In the genomic region with DNA sequence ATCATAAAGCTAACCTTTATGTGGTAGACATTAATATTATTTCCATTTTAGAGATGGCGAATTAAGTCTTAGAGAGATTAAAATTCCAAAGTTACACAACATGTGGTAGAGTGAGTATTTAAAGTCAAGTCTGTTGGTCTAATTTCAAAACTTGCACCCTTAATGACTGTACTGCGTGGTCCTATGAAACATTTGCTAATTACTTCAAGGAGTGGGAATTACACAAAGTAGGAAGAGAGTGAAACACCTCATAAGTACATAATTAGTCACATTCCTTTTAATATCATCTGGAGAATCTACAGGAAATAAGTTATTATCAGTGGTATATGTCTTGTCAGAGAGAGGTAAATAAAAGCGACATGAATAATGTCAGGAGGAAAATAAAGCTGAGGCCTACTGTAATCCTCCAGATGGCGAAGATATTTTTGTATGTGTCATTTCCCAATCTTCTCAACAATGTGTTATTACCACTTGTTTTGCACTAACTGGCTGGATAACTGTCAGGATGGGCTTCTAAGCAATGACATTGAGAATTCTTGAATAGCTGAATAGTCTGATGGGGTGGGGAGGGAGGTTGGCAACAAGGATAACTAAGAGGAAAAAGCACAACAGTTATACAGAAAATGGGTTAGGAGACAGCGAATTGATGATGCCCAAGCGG, we compare ENCODE assay signal across 25 cellular contexts.
A peak's percentile ranks its signal among the peaks of the same experiment; 100 is the strongest.
DNase-seq lines count a peak whose midpoint lies in the region; ATAC-seq, FAIRE-seq and TF ChIP-seq lines count a peak whose summit lies in the region.
"Had no signal": no experiment of that assay in that cellular context is flagged by ENCODE, and none has a peak within 500 bp of the region (broad histone marks: within the 10 kb centered on the region; RNA-seq: fewer than 3 reads in every experiment).

No MANE protein-coding gene starts in this region.

- H4K20me1 ChIP-seq in endothelial cell of umbilical vein (replicated peaks; ENCODE audit: control insufficient read depth, extremely low read depth, insufficient read depth, low read length), result no peaks in the 10 kb centered on the region

- dilution Hi-C loops in endothelial cell of umbilical vein (cut with MboI; ENCODE audit: extremely low pct_ligation_motif_present, low sequenced_read_pairs), result loop anchor here (25.0 kb wide), 1 partner anchor 232 kb away; no protein-coding TSS in a partner anchor

- BruUV-seq in endothelial cell of umbilical vein (replicated peaks; lab: Mats Ljungman, UMichigan), result no TSS peak

- CTCF ChIA-PET in endothelial cell of umbilical vein (lab: Charles Lee), result interaction anchor here (1.0 to 2.9 kb wide), 6 partner anchors 9 to 247 kb away, joined by 3 to 11 read pairs (median 4); no protein-coding TSS in a partner anchor

- no peak overlapping the region for H3K4me3 ChIP-seq in endothelial cell of umbilical vein (replicated peaks in 1 of 3; ENCODE audit: insufficient read depth in 1 of 3, low read depth in 1 of 3, low read length in 3 of 3)
- H3K4me3 ChIP-seq: cardiac muscle cell, HAP-1, testis had no signal

- H3K9me3 ChIP-seq in endothelial cell of umbilical vein (replicated peaks; ENCODE audit: control insufficient read depth, insufficient read depth, low read length), result no peaks in the 10 kb centered on the region
- H3K9me3 ChIP-seq: HAP-1, testis had no signal

- peaks cover 7% of the 10 kb centered on the region for H3K9me3 Mint-ChIP-seq in natural killer cell treated with Interleukin-12 subunit alpha and Interleukin-12 subunit beta and Interleukin-15 and Interleukin-18, amount 100 ng/mL, for 72 hours
- H3K9me3 Mint-ChIP-seq: activated naive CD8-positive, alpha-beta T cell treated with anti-CD3 and anti-CD28 coated beads for 36 hours; activated T-helper 1 cell treated with anti-CD3 and anti-CD28 coated beads, Interleukin-12 subunit alpha, Interleukin-12 subunit beta, Interleukin-2, Interleukin-4 antibody, amounts not matched to agents 30 ng/mL and 10 ng/mL and 1 ng/mL, durations not matched to agents 14 hours and 24 hours and 36 hours; nephron had no signal

- H3K27me3 Mint-ChIP-seq in natural killer cell treated with Interleukin-12 subunit alpha and Interleukin-12 subunit beta and Interleukin-15 and Interleukin-18, amount 100 ng/mL, for 72 hours, result peaks cover 0 to 10% of the 10 kb centered on the region in 2 donors
- H3K27me3 Mint-ChIP-seq: activated naive CD8-positive, alpha-beta T cell treated with anti-CD3 and anti-CD28 coated beads for 36 hours had no signal

- ATAC-seq in GM21367 (IDR thresholded peaks at IDR 0.05; ENCODE audit: unreplicated experiment), result no peak
- ATAC-seq in natural killer cell treated with Interleukin-12 subunit alpha and Interleukin-12 subunit beta and Interleukin-15 and Interleukin-18, amount 100 ng/mL, for 72 hours, result no peak
- ATAC-seq: activated CD4-positive, CD25-positive, alpha-beta regulatory T cell treated with anti-CD3 and anti-CD28 coated beads, Interleukin-2, amount 50 U/mL, for 24 hours; foreskin keratinocyte had no signal

- H3K9ac ChIP-seq in endothelial cell of umbilical vein (replicated peaks; ENCODE audit: extremely low read depth, insufficient read depth, low read length), result peak overlapping the region; percentile 62

- DNase-seq in EL, result peak; percentile 96
- peak; percentile 76 for DNase-seq in NCI-H226
- peak; percentile 85 for DNase-seq in endothelial cell of umbilical vein (ENCODE audit: low read depth, low spot score)
- peak; percentile 82 for DNase-seq in pulmonary artery endothelial cell (ENCODE audit: low read depth, low spot score)
- DNase-seq in globus pallidus (ENCODE audit: low spot score), result no peak
- DNase-seq in DMS114 treated with DMSO at 0.1 percent for 48 hours (lab: John Stamatoyannopoulos, UW; ENCODE audit: unreplicated experiment), result no peak
- DNase-seq in natural killer cell treated with Interleukin-12 subunit alpha and Interleukin-12 subunit beta and Interleukin-15 and Interleukin-18, amount 100 ng/mL, for 72 hours (ENCODE audit: low spot score), result no peak
- DNase-seq: activated naive CD8-positive, alpha-beta T cell treated with anti-CD3 and anti-CD28 coated beads for 36 hours; C1 segment of cervical spinal cord; DMS53; Karpas-422; mesendoderm; NCI-H69; OCI-M1; stimulated activated CD4-positive, alpha-beta T cell treated with anti-CD3 and anti-CD28 coated beads, Interleukin-12 subunit alpha, Interleukin-12 subunit beta, amount 100 ng/mL, for 4 hours; T1000; testis had no signal

- H3K36me3 Mint-ChIP-seq in natural killer cell treated with Interleukin-12 subunit alpha and Interleukin-12 subunit beta and Interleukin-15 and Interleukin-18, amount 100 ng/mL, for 72 hours, result peaks cover 5% of the 10 kb centered on the region
- H3K36me3 Mint-ChIP-seq: activated naive CD8-positive, alpha-beta T cell treated with anti-CD3 and anti-CD28 coated beads for 36 hours had no signal

- peak overlapping the region; percentile 90 for H3K27ac ChIP-seq in endothelial cell of umbilical vein (ENCODE audit: insufficient read depth, low read depth, low read length)
- H3K27ac ChIP-seq: cardiac muscle cell, foreskin keratinocyte, HL-60, testis had no signal

- H3K4me3 Mint-ChIP-seq in natural killer cell treated with Interleukin-12 subunit alpha and Interleukin-12 subunit beta and Interleukin-15 and Interleukin-18, amount 100 ng/mL, for 72 hours, result no peak overlapping the region
- H3K4me3 Mint-ChIP-seq: activated naive CD8-positive, alpha-beta T cell treated with anti-CD3 and anti-CD28 coated beads for 36 hours; activated T-helper 1 cell treated with anti-CD3 and anti-CD28 coated beads, Interleukin-12 subunit alpha, Interleukin-12 subunit beta, Interleukin-2, Interleukin-4 antibody, amounts not matched to agents 30 ng/mL and 10 ng/mL and 1 ng/mL, durations not matched to agents 14 hours and 24 hours and 36 hours; nephron had no signal

- intact Hi-C loops in endothelial cell of umbilical vein (cut with micrococcal nuclease), result loop anchor here (1.0 kb wide), 8 partner anchors 8 to 247 kb away; no protein-coding TSS in a partner anchor

- no peak overlapping the region for H3K4me2 ChIP-seq in endothelial cell of umbilical vein (ENCODE audit: insufficient read depth, low read length)

- peak; percentile 33 for TF ChIP-seq POLR2A in endothelial cell of umbilical vein (IDR thresholded peaks at IDR 0.05; ENCODE audit: low read depth, low read length)

- peak overlapping the region in 1 of 2 donors; percentile 79 for H3K27ac Mint-ChIP-seq in natural killer cell treated with Interleukin-12 subunit alpha and Interleukin-12 subunit beta and Interleukin-15 and Interleukin-18, amount 100 ng/mL, for 72 hours
- H3K27ac Mint-ChIP-seq: activated naive CD8-positive, alpha-beta T cell treated with anti-CD3 and anti-CD28 coated beads for 36 hours; activated T-helper 1 cell treated with anti-CD3 and anti-CD28 coated beads, Interleukin-12 subunit alpha, Interleukin-12 subunit beta, Interleukin-2, Interleukin-4 antibody, amounts not matched to agents 30 ng/mL and 10 ng/mL and 1 ng/mL, durations not matched to agents 14 hours and 24 hours and 36 hours; nephron had no signal

- no peaks in the 10 kb centered on the region for H3K79me2 ChIP-seq in endothelial cell of umbilical vein (ENCODE audit: control insufficient read depth, insufficient read depth, low read length)

- FAIRE-seq in endothelial cell of umbilical vein (lab: Jason Lieb, UNC), result peak; percentile 88

- no peak for TF ChIP-seq CTCF in endothelial cell of umbilical vein (IDR thresholded peaks at IDR 0.05; ENCODE audit: extremely low read depth in 1 of 2, insufficient read depth in 1 of 2, low read depth in 1 of 2, low read length in 2 of 2)

- peaks cover 43% of the 10 kb centered on the region for H3K4me1 ChIP-seq in endothelial cell of umbilical vein (ENCODE audit: control insufficient read depth, extremely low read depth, insufficient read depth, low read length)
- H3K4me1 ChIP-seq: HAP-1, testis had no signal

- H2AFZ ChIP-seq in endothelial cell of umbilical vein (ENCODE audit: low read depth, low read length), result no peak overlapping the region

- H3K4me1 Mint-ChIP-seq in natural killer cell treated with Interleukin-12 subunit alpha and Interleukin-12 subunit beta and Interleukin-15 and Interleukin-18, amount 100 ng/mL, for 72 hours (ENCODE audit: low read depth in 2 of 2), result peaks cover 40 to 51% of the 10 kb centered on the region in 2 donors
- H3K4me1 Mint-ChIP-seq: nephron had no signal

- no peaks in the 10 kb centered on the region for H3K9me1 ChIP-seq in endothelial cell of umbilical vein (replicated peaks; ENCODE audit: control insufficient read depth, extremely low read depth, insufficient read depth, low read length)

- H3K36me3 ChIP-seq in endothelial cell of umbilical vein (ENCODE audit: control insufficient read depth in 2 of 2, extremely low read depth in 1 of 2, insufficient read depth in 2 of 2, low read length in 2 of 2), result no peaks in the 10 kb centered on the region
- H3K36me3 ChIP-seq: cardiac muscle cell, HAP-1 had no signal

- H3K27me3 ChIP-seq in endothelial cell of umbilical vein (ENCODE audit: control insufficient read depth in 2 of 2, insufficient read depth in 2 of 2, low read length in 2 of 2), result no peaks in the 10 kb centered on the region
- H3K27me3 ChIP-seq: cardiac muscle cell, foreskin keratinocyte, testis had no signal

- POLR2A ChIA-PET in endothelial cell of umbilical vein (lab: Charles Lee), result interaction anchor here (0.7 to 2.3 kb wide), 5 partner anchors 46 to 251 kb away, joined by 3 to 8 read pairs (median 3); no protein-coding TSS in a partner anchor

TF ChIP-seq in endothelial cell of umbilical vein, 7 proteins besides CTCF, POLR2A, EP300 and RAD21:
- peak; percentile 97 for TF ChIP-seq GATA2 (IDR thresholded peaks at IDR 0.05; ENCODE audit: insufficient read depth, insufficient read length, low read depth, low read length)
- TF ChIP-seq POLR2AphosphoS5 (IDR thresholded peaks at IDR 0.05; ENCODE audit: insufficient read depth, low read depth, low read length), result peak; percentile 84
- TF ChIP-seq JUN (IDR thresholded peaks at IDR 0.05; ENCODE audit: borderline replicate concordance, insufficient read depth, insufficient read length, low read depth), result peak; percentile 87
- TF ChIP-seq EZH2 (IDR thresholded peaks at IDR 0.05; ENCODE audit: borderline replicate concordance, low read depth, low read length, severe bottlenecking), result no peak
- TF ChIP-seq, protein P1, sequence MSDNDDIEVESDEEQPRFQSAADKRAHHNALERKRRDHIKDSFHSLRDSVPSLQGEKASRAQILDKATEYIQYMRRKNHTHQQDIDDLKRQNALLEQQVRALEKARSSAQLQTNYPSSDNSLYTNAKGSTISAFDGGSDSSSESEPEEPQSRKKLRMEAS (IDR thresholded peaks at IDR 0.05; ENCODE audit: insufficient read depth, insufficient read length), result no peak
- TF ChIP-seq FOS (IDR thresholded peaks at IDR 0.05; ENCODE audit: borderline replicate concordance, insufficient read depth, low read length), result peak; percentile 86

Comparison
In these comparisons a context has a peak if more than half of its experiments do, and no peak if none do; other contexts are left out.
1. DNase-seq: peak in EL (single experiment), NCI-H226 (single experiment), endothelial cell of umbilical vein (single experiment) and pulmonary artery endothelial cell (single experiment); none in globus pallidus (single experiment), DMS114 treated with DMSO at 0.1 percent for 48 hours (single experiment) and natural killer cell treated with Interleukin-12 subunit alpha and Interleukin-12 subunit beta and Interleukin-15 and Interleukin-18, amount 100 ng/mL, for 72 hours (single experiment).